1 cellular context compared by ENCODE assay signal in genomic region chr2:91603996-91604395, GRCh38.
DNase-seq lines count a peak whose midpoint lies in the region.
"Not testable (repeated sequence)": the region's sequence is repeated elsewhere in the genome, so short reads cannot be mapped to it uniquely, and the experiment has no call there.

No MANE protein-coding gene starts in this region.

- intact Hi-C loops in cardiac septum (cut with DNase I) = not testable (repeated sequence)

- DNase-seq in cardiac septum (ENCODE audit: low spot score) = peak; percentile 64
